ENCODE assay signal across 7 cellular contexts in genomic region chr12:62868820-62869219, GRCh38.
"Had no signal": no experiment of that assay in that cellular context is flagged by ENCODE, and none has a peak within 500 bp of the region (broad histone marks: within the 10 kb centered on the region; RNA-seq: fewer than 3 reads in every experiment).

No MANE protein-coding gene starts in this region.

- FAIRE-seq: H1, H54 had no signal

- H2AFZ ChIP-seq: GM23338 had no signal

- DNase-seq: H9, HCEC 1CT, KG1 had no signal

- ATAC-seq: GM23338 had no signal

- H3K4me2 ChIP-seq: GM23338 had no signal

- H3K4me3 ChIP-seq: GM23338 had no signal

- H3K27ac ChIP-seq: HL-60 had no signal
